ENCODE assay signal across 1 cellular context in genomic region chr1:178344513-178345077, GRCh38.
TF ChIP-seq lines count a peak whose summit lies in the region.

No MANE protein-coding gene starts in this region.

TF ChIP-seq in SK-N-SH, 30 proteins besides CTCF, POLR2A, EP300 and RAD21 (continued from another document):
- TF ChIP-seq REST (IDR thresholded peaks at IDR 0.05; ENCODE audit: low read depth, low read length), result no peak
- no peak for TF ChIP-seq GATA2 (CRISPR knock-in tag; IDR thresholded peaks at IDR 0.05)
- peak; percentile 40; the same call in 1 of the 2 replicates for TF ChIP-seq RXRA (IDR thresholded peaks at IDR 0.05; ENCODE audit: borderline replicate concordance, low read depth)
